ENCODE assay signal across 1 cellular context in genomic region chr19:6378036-6378435, GRCh38.
TF ChIP-seq lines count a peak whose summit lies in the region.

No MANE protein-coding gene starts in this region.

TF ChIP-seq in GM12878, 131 proteins besides CTCF, POLR2A, EP300 and RAD21:
- TF ChIP-seq SPI1 (IDR thresholded peaks at IDR 0.05; ENCODE audit: borderline replicate concordance, insufficient read depth, low read depth, low read length) (no peak), CHD2 (IDR thresholded peaks at IDR 0.05; ENCODE audit: borderline replicate concordance, low read depth, low read length) (no peak), SUZ12 (IDR thresholded peaks at IDR 0.05; ENCODE audit: unreplicated experiment) (no peak), BHLHE40 (IDR thresholded peaks at IDR 0.05; ENCODE audit: borderline replicate concordance in 1 of 2, low read depth in 2 of 2, low read length in 1 of 2) (no peak), CREM (IDR thresholded peaks at IDR 0.05; ENCODE audit: low read depth) (no peak), E2F8 (IDR thresholded peaks at IDR 0.05; ENCODE audit: low read depth, partially characterized antibody) (no peak), E4F1 (IDR thresholded peaks at IDR 0.05; ENCODE audit: borderline replicate concordance, partially characterized antibody) (no peak), IRF4 (IDR thresholded peaks at IDR 0.05; ENCODE audit: low read depth, low read length) (no peak), PAX8 (IDR thresholded peaks at IDR 0.05) (no peak), IKZF2 (IDR thresholded peaks at IDR 0.05) (no peak), PRDM15 (CRISPR knock-in tag; IDR thresholded peaks at IDR 0.05) (no peak), MXI1 (IDR thresholded peaks at IDR 0.05; ENCODE audit: low read depth, low read length) (no peak), KDM1A (IDR thresholded peaks at IDR 0.05; ENCODE audit: borderline replicate concordance) (no peak), CEBPZ (IDR thresholded peaks at IDR 0.05; ENCODE audit: low read depth, low read length) (no peak), ZNF622 (IDR thresholded peaks at IDR 0.05) (no peak), SIX5 (IDR thresholded peaks at IDR 0.05; ENCODE audit: low read depth, low read length, severe bottlenecking) (no peak), HSF1 (IDR thresholded peaks at IDR 0.05; ENCODE audit: low read depth, low read length) (no peak), RAD51 (IDR thresholded peaks at IDR 0.05) (no peak)
TF ChIP-seq in GM12878: peak in this region for 0.
